ENCODE assay signal across 1 cellular context in the genomic region with DNA sequence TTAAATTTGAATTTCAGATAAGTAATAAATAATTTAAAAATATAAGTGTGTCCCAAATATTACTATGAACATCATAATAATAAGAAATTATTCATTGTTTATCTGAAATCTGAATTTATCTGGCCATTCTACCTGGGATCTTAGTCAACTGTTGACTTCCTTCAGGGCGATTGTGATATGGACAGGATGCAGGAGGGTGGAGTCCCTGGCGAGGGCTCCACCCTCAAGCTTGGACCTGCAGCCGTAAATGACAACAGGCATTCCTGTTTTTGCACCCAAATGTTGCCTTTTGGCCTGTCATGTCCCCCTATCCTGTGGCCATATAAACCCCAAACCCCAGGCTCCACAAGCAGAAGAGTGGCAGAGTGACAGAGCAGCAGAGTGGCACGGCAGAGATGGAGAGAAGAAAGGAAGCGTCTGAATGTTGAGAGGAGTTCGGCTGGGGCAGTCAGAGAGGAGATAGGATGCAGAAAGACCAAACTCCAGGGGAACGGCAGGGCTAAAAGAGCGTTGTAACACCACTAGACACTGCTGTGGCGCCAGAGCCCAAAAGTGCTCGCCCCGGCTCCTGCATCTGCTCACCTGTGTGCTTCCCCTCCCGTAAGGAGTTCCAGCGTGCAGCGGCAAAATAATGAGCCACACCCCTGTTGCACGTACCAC.
TF ChIP-seq lines count a peak whose summit lies in the region.

No MANE protein-coding gene starts in this region.

TF ChIP-seq in H1, 55 proteins besides CTCF, POLR2A, EP300 and RAD21 (continued from another document):
- TF ChIP-seq GABPA (IDR thresholded peaks at IDR 0.05; ENCODE audit: borderline replicate concordance, insufficient read depth, low read length), result no peak
- TF ChIP-seq, protein P1, sequence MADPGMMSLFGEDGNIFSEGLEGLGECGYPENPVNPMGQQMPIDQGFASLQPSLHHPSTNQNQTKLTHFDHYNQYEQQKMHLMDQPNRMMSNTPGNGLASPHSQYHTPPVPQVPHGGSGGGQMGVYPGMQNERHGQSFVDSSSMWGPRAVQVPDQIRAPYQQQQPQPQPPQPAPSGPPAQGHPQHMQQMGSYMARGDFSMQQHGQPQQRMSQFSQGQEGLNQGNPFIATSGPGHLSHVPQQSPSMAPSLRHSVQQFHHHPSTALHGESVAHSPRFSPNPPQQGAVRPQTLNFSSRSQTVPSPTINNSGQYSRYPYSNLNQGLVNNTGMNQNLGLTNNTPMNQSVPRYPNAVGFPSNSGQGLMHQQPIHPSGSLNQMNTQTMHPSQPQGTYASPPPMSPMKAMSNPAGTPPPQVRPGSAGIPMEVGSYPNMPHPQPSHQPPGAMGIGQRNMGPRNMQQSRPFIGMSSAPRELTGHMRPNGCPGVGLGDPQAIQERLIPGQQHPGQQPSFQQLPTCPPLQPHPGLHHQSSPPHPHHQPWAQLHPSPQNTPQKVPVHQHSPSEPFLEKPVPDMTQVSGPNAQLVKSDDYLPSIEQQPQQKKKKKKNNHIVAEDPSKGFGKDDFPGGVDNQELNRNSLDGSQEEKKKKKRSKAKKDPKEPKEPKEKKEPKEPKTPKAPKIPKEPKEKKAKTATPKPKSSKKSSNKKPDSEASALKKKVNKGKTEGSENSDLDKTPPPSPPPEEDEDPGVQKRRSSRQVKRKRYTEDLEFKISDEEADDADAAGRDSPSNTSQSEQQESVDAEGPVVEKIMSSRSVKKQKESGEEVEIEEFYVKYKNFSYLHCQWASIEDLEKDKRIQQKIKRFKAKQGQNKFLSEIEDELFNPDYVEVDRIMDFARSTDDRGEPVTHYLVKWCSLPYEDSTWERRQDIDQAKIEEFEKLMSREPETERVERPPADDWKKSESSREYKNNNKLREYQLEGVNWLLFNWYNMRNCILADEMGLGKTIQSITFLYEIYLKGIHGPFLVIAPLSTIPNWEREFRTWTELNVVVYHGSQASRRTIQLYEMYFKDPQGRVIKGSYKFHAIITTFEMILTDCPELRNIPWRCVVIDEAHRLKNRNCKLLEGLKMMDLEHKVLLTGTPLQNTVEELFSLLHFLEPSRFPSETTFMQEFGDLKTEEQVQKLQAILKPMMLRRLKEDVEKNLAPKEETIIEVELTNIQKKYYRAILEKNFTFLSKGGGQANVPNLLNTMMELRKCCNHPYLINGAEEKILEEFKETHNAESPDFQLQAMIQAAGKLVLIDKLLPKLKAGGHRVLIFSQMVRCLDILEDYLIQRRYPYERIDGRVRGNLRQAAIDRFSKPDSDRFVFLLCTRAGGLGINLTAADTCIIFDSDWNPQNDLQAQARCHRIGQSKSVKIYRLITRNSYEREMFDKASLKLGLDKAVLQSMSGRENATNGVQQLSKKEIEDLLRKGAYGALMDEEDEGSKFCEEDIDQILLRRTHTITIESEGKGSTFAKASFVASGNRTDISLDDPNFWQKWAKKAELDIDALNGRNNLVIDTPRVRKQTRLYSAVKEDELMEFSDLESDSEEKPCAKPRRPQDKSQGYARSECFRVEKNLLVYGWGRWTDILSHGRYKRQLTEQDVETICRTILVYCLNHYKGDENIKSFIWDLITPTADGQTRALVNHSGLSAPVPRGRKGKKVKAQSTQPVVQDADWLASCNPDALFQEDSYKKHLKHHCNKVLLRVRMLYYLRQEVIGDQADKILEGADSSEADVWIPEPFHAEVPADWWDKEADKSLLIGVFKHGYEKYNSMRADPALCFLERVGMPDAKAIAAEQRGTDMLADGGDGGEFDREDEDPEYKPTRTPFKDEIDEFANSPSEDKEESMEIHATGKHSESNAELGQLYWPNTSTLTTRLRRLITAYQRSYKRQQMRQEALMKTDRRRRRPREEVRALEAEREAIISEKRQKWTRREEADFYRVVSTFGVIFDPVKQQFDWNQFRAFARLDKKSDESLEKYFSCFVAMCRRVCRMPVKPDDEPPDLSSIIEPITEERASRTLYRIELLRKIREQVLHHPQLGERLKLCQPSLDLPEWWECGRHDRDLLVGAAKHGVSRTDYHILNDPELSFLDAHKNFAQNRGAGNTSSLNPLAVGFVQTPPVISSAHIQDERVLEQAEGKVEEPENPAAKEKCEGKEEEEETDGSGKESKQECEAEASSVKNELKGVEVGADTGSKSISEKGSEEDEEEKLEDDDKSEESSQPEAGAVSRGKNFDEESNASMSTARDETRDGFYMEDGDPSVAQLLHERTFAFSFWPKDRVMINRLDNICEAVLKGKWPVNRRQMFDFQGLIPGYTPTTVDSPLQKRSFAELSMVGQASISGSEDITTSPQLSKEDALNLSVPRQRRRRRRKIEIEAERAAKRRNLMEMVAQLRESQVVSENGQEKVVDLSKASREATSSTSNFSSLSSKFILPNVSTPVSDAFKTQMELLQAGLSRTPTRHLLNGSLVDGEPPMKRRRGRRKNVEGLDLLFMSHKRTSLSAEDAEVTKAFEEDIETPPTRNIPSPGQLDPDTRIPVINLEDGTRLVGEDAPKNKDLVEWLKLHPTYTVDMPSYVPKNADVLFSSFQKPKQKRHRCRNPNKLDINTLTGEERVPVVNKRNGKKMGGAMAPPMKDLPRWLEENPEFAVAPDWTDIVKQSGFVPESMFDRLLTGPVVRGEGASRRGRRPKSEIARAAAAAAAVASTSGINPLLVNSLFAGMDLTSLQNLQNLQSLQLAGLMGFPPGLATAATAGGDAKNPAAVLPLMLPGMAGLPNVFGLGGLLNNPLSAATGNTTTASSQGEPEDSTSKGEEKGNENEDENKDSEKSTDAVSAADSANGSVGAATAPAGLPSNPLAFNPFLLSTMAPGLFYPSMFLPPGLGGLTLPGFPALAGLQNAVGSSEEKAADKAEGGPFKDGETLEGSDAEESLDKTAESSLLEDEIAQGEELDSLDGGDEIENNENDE (IDR thresholded peaks at IDR 0.05; ENCODE audit: insufficient replicate concordance, low read length), result no peak
- TF ChIP-seq ASH2L (IDR thresholded peaks at IDR 0.05; ENCODE audit: low read length), result no peak
